ENCODE assay signal across 11 cellular contexts in genomic region chr12:54421175-54421872, GRCh38. TPM values are rescaled to one million over a fixed set of nuclear protein-coding genes. Genes with fewer than 3 reads are reported as not detected.
DNase-seq lines count a peak whose midpoint lies in the region; ATAC-seq, FAIRE-seq and TF ChIP-seq lines count a peak whose summit lies in the region.
"Had no signal": no experiment of that assay in that cellular context is flagged by ENCODE, and none has a peak within 500 bp of the region (broad histone marks: within the 10 kb centered on the region; RNA-seq: fewer than 3 reads in every experiment).

No MANE protein-coding gene starts in this region.

- CTCF ChIA-PET in K562 (lab: Yijun Ruan, JAX; ENCODE audit: low intra/inter-chr PET ratio) = no interaction called here

- TF ChIP-seq CTCF in K562 (IDR thresholded peaks at IDR 0.05 in 2 of 3, conservative IDR thresholded peaks at IDR 0.05 in 1 of 3; ENCODE audit: insufficient read depth in 2 of 3, low read depth in 1 of 3, low read length in 3 of 3) (no peak), lower lobe of right lung (IDR thresholded peaks at IDR 0.05) (no peak)

- FAIRE-seq in K562 (lab: Jason Lieb, UNC) = peak; percentile 37
- FAIRE-seq: pancreas had no signal

- no peak for TF ChIP-seq POLR2A in K562 (conservative IDR thresholded peaks at IDR 0.05)

- H3K9me1 ChIP-seq in K562 (ENCODE audit: control insufficient read depth, insufficient read depth, low read length) = no peaks in the 10 kb centered on the region

- H3K36me3 ChIP-seq in K562 (ENCODE audit: control insufficient read depth, insufficient read depth, low read length) (peaks cover 7% of the 10 kb centered on the region; the same call in 2 of the 3 replicates), lower lobe of right lung (no peaks in the 10 kb centered on the region), stomach smooth muscle (ENCODE audit: control insufficient read depth in 2 of 2, insufficient read depth in 2 of 2, low read length in 2 of 2) (peaks cover 0 to 8% of the 10 kb centered on the region in 2 donors)
- H3K36me3 ChIP-seq: pancreas had no signal

- peak overlapping the region; percentile 49 for H3K4me2 ChIP-seq in K562 (ENCODE audit: insufficient read depth, low read length)

- BruUV-seq in K562 (replicated peaks; lab: Mats Ljungman, UMichigan) = no TSS peak

- peak overlapping the region; percentile 48 for H2AFZ ChIP-seq in K562 (ENCODE audit: low read depth, low read length)

- peaks cover 34% of the 10 kb centered on the region for H3K79me2 ChIP-seq in K562 (ENCODE audit: control insufficient read depth, insufficient read depth, low read length)

- H4K20me1 ChIP-seq in K562 (replicated peaks; ENCODE audit: control insufficient read depth, insufficient read depth, low read length) = no peaks in the 10 kb centered on the region

- H3K27me3 ChIP-seq in K562 (ENCODE audit: control insufficient read depth in 2 of 2, insufficient read depth in 2 of 2, low read length in 2 of 2) = no peaks in the 10 kb centered on the region
- H3K27me3 ChIP-seq in lower lobe of right lung (ENCODE audit: low read depth) = no peaks in the 10 kb centered on the region
- H3K27me3 ChIP-seq in stomach smooth muscle (ENCODE audit: control insufficient read depth in 1 of 2, insufficient read depth in 2 of 2, low read length in 2 of 2) = no peaks in the 10 kb centered on the region
- H3K27me3 ChIP-seq: foreskin keratinocyte, pancreas had no signal

- TF ChIP-seq RAD21 in K562 (CRISPR knock-in tag; conservative IDR thresholded peaks at IDR 0.05 in 1 of 2, IDR thresholded peaks at IDR 0.05 in 1 of 2) = no peak

- DNase-seq in HT1080 (ENCODE audit: low read depth) = peak; percentile 30
- peak in 2 of 4 experiments; percentile 41 to 49 for DNase-seq in K562 (ENCODE audit: extremely low read depth in 1 of 4, low spot score in 3 of 4)
- no peak for DNase-seq in lower lobe of right lung
- no peak for DNase-seq in HK-2 (ENCODE audit: unreplicated experiment)
- DNase-seq in NCI-H82 (lab: John Stamatoyannopoulos, UW) = no peak
- DNase-seq: activated naive CD4-positive, alpha-beta T cell treated with anti-CD3 and anti-CD28 coated beads, Interleukin-2, amount 10 ng/mL, durations not matched to agents 7 days and 5 days; foreskin keratinocyte; pancreas had no signal

- POLR2A ChIA-PET in K562 (lab: Yijun Ruan, JAX) = interaction anchor here (0.8 to 1.5 kb wide), 5 partner anchors 12 to 28 kb away, joined by 4 to 6 read pairs (median 5); no protein-coding TSS in a partner anchor

- in situ Hi-C loops in K562 (cut with MboI) = no loop called here

- peak overlapping the region; percentile 37 to 91; a peak in 3 of 4 replicates for H3K9ac ChIP-seq in K562 (ENCODE audit: insufficient read depth in 1 of 2, low read depth in 2 of 2, low read length in 2 of 2)
- H3K9ac ChIP-seq in stomach smooth muscle (ENCODE audit: low read length in 2 of 2) = peak overlapping the region; percentile 36 to 97

- intact Hi-C loops in K562 (cut with micrococcal nuclease) = no loop called here
- intact Hi-C loops in lower lobe of right lung (cut with DNase I) = no loop called here

- no peaks in the 10 kb centered on the region for H3K9me3 ChIP-seq in K562 (replicated peaks; ENCODE audit: control insufficient read depth, insufficient read depth, low read depth, low read length)
- no peaks in the 10 kb centered on the region for H3K9me3 ChIP-seq in lower lobe of right lung
- H3K9me3 ChIP-seq in stomach smooth muscle (ENCODE audit: control insufficient read depth in 2 of 2, low read length in 2 of 2) = no peaks in the 10 kb centered on the region
- H3K9me3 ChIP-seq: pancreas had no signal

- ATAC-seq in K562 (peak; percentile 1; the same call in 1 of the 3 replicates), lower lobe of right lung (no peak), GM21367 (IDR thresholded peaks at IDR 0.05; ENCODE audit: unreplicated experiment) (no peak), GM19463 (IDR thresholded peaks at IDR 0.05; ENCODE audit: unreplicated experiment) (no peak)
- ATAC-seq: foreskin keratinocyte, pancreas had no signal

- TF ChIP-seq EP300 in K562 (IDR thresholded peaks at IDR 0.05; ENCODE audit: low read length) = no peak

- H3K4me3 ChIP-seq in K562 (no peak overlapping the region), lower lobe of right lung (no peak overlapping the region), stomach smooth muscle (ENCODE audit: low read length in 2 of 2) (peak overlapping the region in 1 of 2 donors; percentile 85)
- H3K4me3 ChIP-seq: pancreas had no signal

- WGBS in K562 (ENCODE audit: insufficient coverage, low coverage, missing lambda C conversion rate) = 33% methylated on average over 4 of the region's 4 CpGs

- H3K27ac ChIP-seq in K562 (ENCODE audit: extremely low read depth, low read depth, low read length) (peak overlapping the region; percentile 88), lower lobe of right lung (peak overlapping the region; percentile 87), stomach smooth muscle (ENCODE audit: low read length) (peak overlapping the region; percentile 93)
- H3K27ac ChIP-seq: pancreas had no signal

- H3K4me1 ChIP-seq in K562 (replicated peaks in 1 of 2; ENCODE audit: control insufficient read depth in 2 of 2, insufficient read depth in 2 of 2, low read length in 2 of 2) (peaks cover 53 to 72% of the 10 kb centered on the region in 2 experiments), lower lobe of right lung (peaks cover 38% of the 10 kb centered on the region), stomach smooth muscle (ENCODE audit: control insufficient read depth, insufficient read depth, low read length) (peaks cover 50% of the 10 kb centered on the region)

RNA-seq across cellular contexts. Expression of gene ITGA5, which starts 2.3 kb away (rescaled TPM):
- 150 and 163 TPM in 2 replicates for total RNA-seq in HT1080 (2014; rRNA removed; shearing (Covaris generic))
- polyA plus RNA-seq in HT1080 (2015; cell fraction: cytosol; rRNA removed) = 230 and 231 TPM in 2 replicates
- 490 and 542 TPM in 2 replicates for polyA plus RNA-seq in HT1080 (2015; cell fraction: nucleus; rRNA removed)
- total RNA-seq in K562 (2011; cell fraction: chromatin; rRNA removed; ENCODE audit: low replicate concordance) = 326 and 672 TPM in 2 replicates
- total RNA-seq in K562 (2011; cell fraction: nucleolus; rRNA removed) = 425 and 592 TPM in 2 replicates
- 368 and 393 TPM in 2 replicates for total RNA-seq in K562 (2011; cell fraction: nucleoplasm; rRNA removed)
- total RNA-seq in K562 (2014; rRNA removed) (47.4 and 59.0 TPM in 2 replicates), K562 (2014; rRNA removed; fragmentation: Illumina TruSeq; extraction: Trizol) (41.7 and 49.0 TPM in 2 replicates), K562 (2015; rRNA removed; fragmentation: Illumina TruSeq; extraction: Trizol) (33.7 and 34.5 TPM in 2 replicates), K562 (2021) (71.0 and 75.2 TPM in 2 replicates), lower lobe of right lung (97.1 TPM)
- polyA plus RNA-seq in K562 (2011; rRNA removed) (55.5 and 114 TPM in 2 replicates), K562 (2014; fragmentation: Illumina TruSeq; extraction: Trizol) (82.1 and 82.8 TPM in 2 replicates), K562 (2014; fragmentation: Nextera tagmentation; extraction: Ambion mirVana) (1 to 10 TPM; 9.1 to 9.2 TPM), K562 (2014; rRNA removed) (34.0 and 36.0 TPM in 2 replicates)
- 44.7 and 52.4 TPM in 2 replicates for polyA plus RNA-seq in K562 (2011; cell fraction: cytosol; rRNA removed)
- polyA plus RNA-seq in K562 (2011; cell fraction: nucleus; rRNA removed) = 273 and 364 TPM in 2 replicates
- 58.8 and 103 TPM in 2 replicates for polyA plus RNA-seq in K562 (2012)
- polyA minus RNA-seq in K562 (2011; rRNA and poly(A)+ RNA removed) = 104 and 113 TPM in 2 replicates
- 72.0 and 119 TPM in 2 replicates for polyA minus RNA-seq in K562 (2011; cell fraction: cytosol; rRNA and poly(A)+ RNA removed)
- 150 and 186 TPM in 2 replicates for polyA minus RNA-seq in K562 (2011; cell fraction: nucleus; rRNA and poly(A)+ RNA removed)

RNA-seq across cellular contexts. Expression of gene ZNF385A, which starts 36.8 kb away (rescaled TPM):
- total RNA-seq in HT1080 (2014; rRNA removed; shearing (Covaris generic)) = 4.0 and 5.4 TPM in 2 replicates
- polyA plus RNA-seq in HT1080 (2015; cell fraction: cytosol; rRNA removed) = 15.3 and 17.6 TPM in 2 replicates
- polyA plus RNA-seq in HT1080 (2015; cell fraction: nucleus; rRNA removed) = 6.4 and 7.9 TPM in 2 replicates
- 8.1 and 25.0 TPM in 2 replicates for total RNA-seq in K562 (2011; cell fraction: chromatin; rRNA removed; ENCODE audit: low replicate concordance)
- total RNA-seq in K562 (2011; cell fraction: nucleolus; rRNA removed) = 9.7 and 11.1 TPM in 2 replicates
- total RNA-seq in K562 (2011; cell fraction: nucleoplasm; rRNA removed) = 9.7 and 11.8 TPM in 2 replicates
- total RNA-seq in K562 (2014; rRNA removed) (15.9 and 17.7 TPM in 2 replicates), K562 (2014; rRNA removed; fragmentation: Illumina TruSeq; extraction: Trizol) (3.5 and 3.7 TPM in 2 replicates), K562 (2015; rRNA removed; fragmentation: Illumina TruSeq; extraction: Trizol) (5.9 and 8.7 TPM in 2 replicates), K562 (2021) (96.5 and 111 TPM in 2 replicates), lower lobe of right lung (28.3 TPM)
- polyA plus RNA-seq in K562 (2011; rRNA removed) (7.7 and 15.6 TPM in 2 replicates), K562 (2014; fragmentation: Illumina TruSeq; extraction: Trizol) (65.7 and 88.2 TPM in 2 replicates), K562 (2014; fragmentation: Nextera tagmentation; extraction: Ambion mirVana) (1 to 10 TPM; 1.0 TPM), K562 (2014; rRNA removed) (30.3 and 34.6 TPM in 2 replicates)
- 11.8 and 25.5 TPM in 2 replicates for polyA plus RNA-seq in K562 (2011; cell fraction: cytosol; rRNA removed)
- polyA plus RNA-seq in K562 (2011; cell fraction: nucleus; rRNA removed) = 15.0 and 32.1 TPM in 2 replicates
- 35.9 and 43.9 TPM in 2 replicates for polyA plus RNA-seq in K562 (2012)
- polyA minus RNA-seq in K562 (2011; rRNA and poly(A)+ RNA removed) = 4.7 and 6.3 TPM in 2 replicates
- 31.2 and 48.8 TPM in 2 replicates for polyA minus RNA-seq in K562 (2011; cell fraction: cytosol; rRNA and poly(A)+ RNA removed)
- 6.7 and 8.1 TPM in 2 replicates for polyA minus RNA-seq in K562 (2011; cell fraction: nucleus; rRNA and poly(A)+ RNA removed)

RNA-seq across cellular contexts. Expression of gene GTSF1, which starts 52.1 kb away (rescaled TPM):
- 2.1 TPM in 1 of 2 replicates, not detected in the other for total RNA-seq in HT1080 (2014; rRNA removed; shearing (Covaris generic))
- polyA plus RNA-seq in HT1080 (2015; cell fraction: cytosol; rRNA removed) = 0.56 and 0.70 TPM in 2 replicates
- not detected in 2 replicates for polyA plus RNA-seq in HT1080 (2015; cell fraction: nucleus; rRNA removed)
- total RNA-seq in K562 (2011; cell fraction: chromatin; rRNA removed; ENCODE audit: low replicate concordance) = 171 and 231 TPM in 2 replicates
- 114 and 120 TPM in 2 replicates for total RNA-seq in K562 (2011; cell fraction: nucleolus; rRNA removed)
- 142 and 195 TPM in 2 replicates for total RNA-seq in K562 (2011; cell fraction: nucleoplasm; rRNA removed)
- total RNA-seq in K562 (2014; rRNA removed) = 247 and 289 TPM in 2 replicates
- 426 and 493 TPM in 2 replicates for total RNA-seq in K562 (2014; rRNA removed; fragmentation: Illumina TruSeq; extraction: Trizol)
- 370 and 390 TPM in 2 replicates for total RNA-seq in K562 (2015; rRNA removed; fragmentation: Illumina TruSeq; extraction: Trizol)
- 275 and 293 TPM in 2 replicates for total RNA-seq in K562 (2021)
- polyA plus RNA-seq in K562 (2011; rRNA removed) = 755 and 772 TPM in 2 replicates
- polyA plus RNA-seq in K562 (2011; cell fraction: cytosol; rRNA removed) = 401 and 610 TPM in 2 replicates
- polyA plus RNA-seq in K562 (2011; cell fraction: nucleus; rRNA removed) = 280 and 410 TPM in 2 replicates
- polyA plus RNA-seq in K562 (2012) = 413 and 440 TPM in 2 replicates
- polyA plus RNA-seq in K562 (2014; fragmentation: Illumina TruSeq; extraction: Trizol) = 506 and 588 TPM in 2 replicates
- polyA plus RNA-seq in K562 (2014; fragmentation: Nextera tagmentation; extraction: Ambion mirVana) = 1,000 to 10,000 TPM; 1,162 to 1,335 TPM
- 490 and 525 TPM in 2 replicates for polyA plus RNA-seq in K562 (2014; rRNA removed)
- polyA minus RNA-seq in K562 (2011; rRNA and poly(A)+ RNA removed) = 316 and 357 TPM in 2 replicates
- 105 and 110 TPM in 2 replicates for polyA minus RNA-seq in K562 (2011; cell fraction: cytosol; rRNA and poly(A)+ RNA removed)
- polyA minus RNA-seq in K562 (2011; cell fraction: nucleus; rRNA and poly(A)+ RNA removed) = 61.3 and 121 TPM in 2 replicates
- 4.5 TPM for total RNA-seq in lower lobe of right lung
- total RNA-seq: foreskin keratinocyte had no signal
- polyA plus RNA-seq: foreskin keratinocyte, pancreas had no signal

RNA-seq across cellular contexts. Expression of gene GPR84, which starts 57.0 kb away (rescaled TPM):
- total RNA-seq in HT1080 (2014; rRNA removed; shearing (Covaris generic)) = not detected in 2 replicates
- 0.06 and 0.08 TPM in 2 replicates for polyA plus RNA-seq in HT1080 (2015; cell fraction: cytosol; rRNA removed)
- polyA plus RNA-seq in HT1080 (2015; cell fraction: nucleus; rRNA removed) = 0.07 and 0.26 TPM in 2 replicates
- total RNA-seq in K562 (2011; cell fraction: chromatin; rRNA removed; ENCODE audit: low replicate concordance) = 0.48 and 1.8 TPM in 2 replicates
- total RNA-seq in K562 (2011; cell fraction: nucleolus; rRNA removed) = 0.13 and 0.17 TPM in 2 replicates
- 0.44 and 0.69 TPM in 2 replicates for total RNA-seq in K562 (2011; cell fraction: nucleoplasm; rRNA removed)
- 0.16 TPM in 1 of 2 replicates, not detected in the other for total RNA-seq in K562 (2014; rRNA removed)
- 0.11 TPM in 1 of 2 replicates, not detected in the other for total RNA-seq in K562 (2014; rRNA removed; fragmentation: Illumina TruSeq; extraction: Trizol)
- not detected in 2 replicates for total RNA-seq in K562 (2015; rRNA removed; fragmentation: Illumina TruSeq; extraction: Trizol)
- total RNA-seq in K562 (2021) = not detected in 2 replicates
- polyA plus RNA-seq in K562 (2011; rRNA removed) = 0.16 TPM in 1 of 2 replicates, not detected in the other
- polyA plus RNA-seq in K562 (2011; cell fraction: cytosol; rRNA removed) = not detected in 2 replicates
- polyA plus RNA-seq in K562 (2011; cell fraction: nucleus; rRNA removed) = 0.25 and 0.44 TPM in 2 replicates
- 0.07 and 0.47 TPM in 2 replicates for polyA plus RNA-seq in K562 (2012)
- polyA plus RNA-seq in K562 (2014; fragmentation: Illumina TruSeq; extraction: Trizol) = 0.10 TPM in 1 of 2 replicates, not detected in the other
- under 1 TPM; 0.07 to 0.18 TPM for polyA plus RNA-seq in K562 (2014; fragmentation: Nextera tagmentation; extraction: Ambion mirVana)
- polyA plus RNA-seq in K562 (2014; rRNA removed) = not detected in 2 replicates
- polyA minus RNA-seq in K562 (2011; rRNA and poly(A)+ RNA removed) = 0.12 TPM in 1 of 2 replicates, not detected in the other
- not detected in 2 replicates for polyA minus RNA-seq in K562 (2011; cell fraction: cytosol; rRNA and poly(A)+ RNA removed)
- 0.22 TPM in 1 of 2 replicates, not detected in the other for polyA minus RNA-seq in K562 (2011; cell fraction: nucleus; rRNA and poly(A)+ RNA removed)
- total RNA-seq in lower lobe of right lung = 0.65 TPM

Comparison
In these comparisons a context has a peak if more than half of its experiments do, and no peak if none do; other contexts are left out.
1. RNA of gene GTSF1, which starts 52.1 kb away (total RNA-seq): 114 to 493 TPM in K562; 4.5 TPM in lower lobe of right lung (single experiment) and 2.1 TPM in HT1080; every median in the first group is over 10 times any median in the second.
2. Peak in every context shown above with its lines, with median percentiles within 50 percentile points of each other: H3K27ac ChIP-seq.